28 cellular contexts compared by ENCODE assay signal in genomic region chr11:20197881-20198280, GRCh38. TPM values are rescaled to one million over a fixed set of nuclear protein-coding genes. Genes with fewer than 3 reads are reported as not detected.
DNase-seq lines count a peak whose midpoint lies in the region; ATAC-seq lines count a peak whose summit lies in the region.
"Had no signal": no experiment of that assay in that cellular context is flagged by ENCODE, and none has a peak within 500 bp of the region (broad histone marks: within the 10 kb centered on the region; RNA-seq: fewer than 3 reads in every experiment).

No MANE protein-coding gene starts in this region.

- H3K27me3 ChIP-seq in H7 (ENCODE audit: control insufficient read depth, insufficient read depth, low read length) = peaks cover 36% of the 10 kb centered on the region; the same call in 1 of the 2 replicates

- no peak overlapping the region for H3K4me3 ChIP-seq in H7 (ENCODE audit: insufficient read depth, low read depth, low read length)
- H3K4me3 ChIP-seq: heart left ventricle, SJSA1, smooth muscle cell, thoracic aorta had no signal

- intact Hi-C loops in left colon (cut with DNase I, micrococcal nuclease) = no loop called here

- no peaks in the 10 kb centered on the region for H3K36me3 ChIP-seq in H7 (replicated peaks; ENCODE audit: control insufficient read depth, insufficient read depth, low read length)
- H3K36me3 ChIP-seq: heart left ventricle, SJSA1, thoracic aorta had no signal

- DNase-seq in NCI-H82 treated with DMSO at 0.1 percent for 48 hours (lab: John Stamatoyannopoulos, UW; ENCODE audit: unreplicated experiment) (peak; percentile 9), DMS 273 (lab: John Stamatoyannopoulos, UW; ENCODE audit: unreplicated experiment) (no peak), left lobe of liver (ENCODE audit: low spot score) (no peak), left colon (no peak), H7 (no peak)
- DNase-seq: activated CD4-positive, alpha-beta T cell treated with anti-CD3 and anti-CD28 coated beads for 4 hours; activated naive CD8-positive, alpha-beta T cell treated with anti-CD3 and anti-CD28 coated beads for 36 hours; EL; HCEC 1CT; heart left ventricle; naive thymus-derived CD8-positive, alpha-beta T cell; NCI-H187 treated with DMSO at 0.1 percent for 48 hours; NK-92 treated with Interleukin-12 subunit alpha and Interleukin-12 subunit beta, amount 100 ng/mL, for 24 hours; retina; stimulated activated naive B cell treated with anti-CD40 and anti-IgM and Interleukin-4, amounts not matched to agents 10 μg/mL and 1 μg/mL and 100 μg/mL, for 72 hours had no signal

- ATAC-seq in GM18502 (IDR thresholded peaks at IDR 0.05; ENCODE audit: poor library complexity, unreplicated experiment) = peak; percentile 58
- peak; percentile 95 for ATAC-seq in GM19351 (IDR thresholded peaks at IDR 0.05; ENCODE audit: unreplicated experiment)
- ATAC-seq in HG03175 (IDR thresholded peaks at IDR 0.05; ENCODE audit: unreplicated experiment) = peak; percentile 46
- no peak for ATAC-seq in left lobe of liver
- no peak for ATAC-seq in left colon
- ATAC-seq: heart left ventricle; naive thymus-derived CD8-positive, alpha-beta T cell; Panc1; stimulated activated naive B cell treated with anti-CD40 and anti-IgM and Interleukin-4, amounts not matched to agents 10 μg/mL and 1 μg/mL and 100 μg/mL, for 72 hours had no signal

RNA-seq across cellular contexts. Expression of gene DBX1, which starts 37.6 kb away (rescaled TPM):
- total RNA-seq in left lobe of liver = not detected
- not detected for total RNA-seq in left colon
- 0.59 and 1.8 TPM in 2 replicates for total RNA-seq in H7 (2014; rRNA removed; shearing (Covaris generic))
- total RNA-seq: activated naive CD8-positive, alpha-beta T cell treated with anti-CD3 and anti-CD28 coated beads for 36 hours; activated T-helper 2 cell treated with anti-CD3 and anti-CD28 coated beads, Interferon-gamma antibody, Interleukin-2, Interleukin-4, amounts not matched to agents 10 μg/mL and 5 μg/mL and 100 μg/mL, durations not matched to agents 14 hours and 24 hours and 36 hours; astrocyte; heart left ventricle; HT1080; mesothelial cell of epicardium; naive thymus-derived CD8-positive, alpha-beta T cell; osteoblast; SJSA1; smooth muscle cell; T-helper 1 cell treated with Interleukin-12 subunit alpha and Interleukin-12 subunit beta and Interleukin-4 antibody, amounts not matched to agents 30 ng/mL and 1 ng/mL, for 36 hours; thoracic aorta had no signal

Comparison
In these comparisons a context has a peak if more than half of its experiments do, and no peak if none do; other contexts are left out.
1. ATAC-seq: peak in GM18502 (single experiment), GM19351 (single experiment) and HG03175 (single experiment); none in left lobe of liver (single experiment) and left colon (single experiment).